ENCODE assay signal across 18 cellular contexts in the genomic region with DNA sequence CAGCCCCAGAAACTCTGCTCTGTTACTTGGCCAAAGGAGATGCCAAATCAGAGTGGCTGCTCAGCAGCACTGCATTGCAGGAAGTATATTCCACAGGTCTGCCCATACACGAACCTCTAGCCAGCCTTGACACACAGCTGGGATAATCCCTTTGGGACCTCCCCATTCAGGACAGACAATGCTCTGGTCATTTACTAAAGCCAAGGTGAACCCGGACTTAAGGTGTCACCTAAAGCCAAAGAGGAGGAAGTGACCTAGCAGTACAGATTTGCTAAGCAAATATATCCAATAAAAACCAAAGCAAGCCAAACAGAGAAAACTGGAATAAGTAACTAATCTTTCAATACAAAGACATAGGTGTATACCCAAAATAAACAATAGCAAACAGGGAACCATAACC. TPM values are rescaled to one million over a fixed set of nuclear protein-coding genes. Genes with fewer than 3 reads are reported as not detected.
DNase-seq lines count a peak whose midpoint lies in the region; ATAC-seq and TF ChIP-seq lines count a peak whose summit lies in the region.
"Had no signal": no experiment of that assay in that cellular context is flagged by ENCODE, and none has a peak within 500 bp of the region (broad histone marks: within the 10 kb centered on the region; RNA-seq: fewer than 3 reads in every experiment).

No MANE protein-coding gene starts in this region.

- H3K4me1 Mint-ChIP-seq in stimulated activated naive CD8-positive, alpha-beta T cell treated with anti-CD3 and anti-CD28 coated beads, Interleukin-15, Interleukin-2, amounts not matched to agents 100 ng/mL and 50 ng/mL, for 24 hours (ENCODE audit: low read depth), result peaks cover 18% of the 10 kb centered on the region
- H3K4me1 Mint-ChIP-seq in stimulated activated naive CD8-positive, alpha-beta T cell treated with anti-CD3 and anti-CD28 coated beads, Interleukin-15, amount 100 ng/mL, for 72 hours, result peaks cover 29% of the 10 kb centered on the region
- H3K4me1 Mint-ChIP-seq in activated CD8-positive, alpha-beta T cell treated with anti-CD3 and anti-CD28 coated beads, Interleukin-2, amount 10 ng/mL, durations not matched to agents 7 days and 5 days (ENCODE audit: low read depth), result no peaks in the 10 kb centered on the region
- peaks cover 15% of the 10 kb centered on the region for H3K4me1 Mint-ChIP-seq in MCF 10A (ENCODE audit: insufficient read depth, unreplicated experiment)

- H3K27me3 Mint-ChIP-seq in stimulated activated naive CD8-positive, alpha-beta T cell treated with anti-CD3 and anti-CD28 coated beads, Interleukin-15, Interleukin-2, amounts not matched to agents 100 ng/mL and 50 ng/mL, for 24 hours, result no peaks in the 10 kb centered on the region
- no peaks in the 10 kb centered on the region for H3K27me3 Mint-ChIP-seq in stimulated activated naive CD8-positive, alpha-beta T cell treated with anti-CD3 and anti-CD28 coated beads, Interleukin-15, amount 100 ng/mL, for 72 hours
- H3K27me3 Mint-ChIP-seq in activated CD8-positive, alpha-beta T cell treated with anti-CD3 and anti-CD28 coated beads, Interleukin-2, amount 10 ng/mL, durations not matched to agents 7 days and 5 days (ENCODE audit: low read depth), result no peaks in the 10 kb centered on the region
- no peaks in the 10 kb centered on the region for H3K27me3 Mint-ChIP-seq in MCF 10A (ENCODE audit: insufficient read depth, unreplicated experiment)

- intact Hi-C loops in left colon (cut with DNase I, micrococcal nuclease) (no loop called here), thyroid gland (cut with DNase I) (no loop called here), MCF 10A (cut with micrococcal nuclease) (no loop called here)

- no peak overlapping the region for H3K4me3 ChIP-seq in thyroid gland (replicated peaks in 1 of 3)
- H3K4me3 ChIP-seq: BLaER1 had no signal

- no peak overlapping the region for H3K27ac ChIP-seq in thyroid gland
- H3K27ac ChIP-seq: BLaER1, HL-60, KMS-11 had no signal

- no peak overlapping the region for H3K4me3 Mint-ChIP-seq in stimulated activated naive CD8-positive, alpha-beta T cell treated with anti-CD3 and anti-CD28 coated beads, Interleukin-15, Interleukin-2, amounts not matched to agents 100 ng/mL and 50 ng/mL, for 24 hours
- no peak overlapping the region for H3K4me3 Mint-ChIP-seq in stimulated activated naive CD8-positive, alpha-beta T cell treated with anti-CD3 and anti-CD28 coated beads, Interleukin-15, amount 100 ng/mL, for 72 hours
- no peak overlapping the region for H3K4me3 Mint-ChIP-seq in activated CD8-positive, alpha-beta T cell treated with anti-CD3 and anti-CD28 coated beads, Interleukin-2, amount 10 ng/mL, durations not matched to agents 7 days and 5 days
- no peak overlapping the region for H3K4me3 Mint-ChIP-seq in MCF 10A (ENCODE audit: unreplicated experiment)

- H3K27me3 ChIP-seq in thyroid gland, result no peaks in the 10 kb centered on the region
- H3K27me3 ChIP-seq: BLaER1 had no signal

- no peaks in the 10 kb centered on the region for H3K9me3 ChIP-seq in thyroid gland

- H3K36me3 Mint-ChIP-seq in stimulated activated naive CD8-positive, alpha-beta T cell treated with anti-CD3 and anti-CD28 coated beads, Interleukin-15, Interleukin-2, amounts not matched to agents 100 ng/mL and 50 ng/mL, for 24 hours (ENCODE audit: low read depth), result peaks cover 84% of the 10 kb centered on the region
- peaks cover 77% of the 10 kb centered on the region for H3K36me3 Mint-ChIP-seq in activated CD8-positive, alpha-beta T cell treated with anti-CD3 and anti-CD28 coated beads, Interleukin-2, amount 10 ng/mL, durations not matched to agents 7 days and 5 days (ENCODE audit: low read depth)
- peaks cover 100% of the 10 kb centered on the region for H3K36me3 Mint-ChIP-seq in MCF 10A (ENCODE audit: insufficient read depth, unreplicated experiment)

- TF ChIP-seq CTCF in thyroid gland (IDR thresholded peaks at IDR 0.05) (no peak), MCF 10A (IDR thresholded peaks at IDR 0.05; ENCODE audit: unreplicated experiment) (no peak)

- no peak for ATAC-seq in stimulated activated naive CD8-positive, alpha-beta T cell treated with anti-CD3 and anti-CD28 coated beads, Interleukin-15, amount 100 ng/mL, for 72 hours
- ATAC-seq in activated CD8-positive, alpha-beta T cell treated with anti-CD3 and anti-CD28 coated beads, Interleukin-2, amount 10 ng/mL, durations not matched to agents 7 days and 5 days, result no peak
- peak; percentile 32 for ATAC-seq in left colon
- ATAC-seq: Panc1, Right ventricle myocardium inferior had no signal

- WGBS in thyroid gland, 2 donors, result 83 to 86% methylated on average over 2 of the region's 2 CpGs

- H3K4me1 ChIP-seq in thyroid gland, result no peaks in the 10 kb centered on the region
- H3K4me1 ChIP-seq: BLaER1 had no signal

- H3K36me3 ChIP-seq in thyroid gland, result peaks cover 71 to 74% of the 10 kb centered on the region in 2 donors

- CTCF ChIA-PET in activated CD8-positive, alpha-beta T cell treated with anti-CD3 and anti-CD28 coated beads, Interleukin-2, amount 10 ng/mL, durations not matched to agents 7 days and 5 days (lab: Charles Lee), result interaction anchor here (2.1 kb wide), 1 partner anchor 24 kb away, joined by 13 read pairs; no protein-coding TSS in a partner anchor
- CTCF ChIA-PET in MCF 10A (lab: Yijun Ruan, JAX), result interaction anchor here (0.5 to 3.2 kb wide), 8 partner anchors 13 to 1191 kb away, joined by 3 to 26 read pairs (median 3); no protein-coding TSS in a partner anchor

- no peak for DNase-seq in stimulated activated naive CD8-positive, alpha-beta T cell treated with anti-CD3 and anti-CD28 coated beads, Interleukin-15, amount 100 ng/mL, for 72 hours
- DNase-seq in activated CD8-positive, alpha-beta T cell treated with anti-CD3 and anti-CD28 coated beads, Interleukin-2, amount 10 ng/mL, durations not matched to agents 7 days and 5 days, result no peak
- no peak for DNase-seq in left colon
- no peak for DNase-seq in thyroid gland
- DNase-seq in MCF 10A (ENCODE audit: unreplicated experiment), result no peak
- DNase-seq in 8988T, result no peak
- DNase-seq: NCI-H1105 treated with DMSO at 0.1 percent for 48 hours, NCI-H187 treated with DMSO at 0.1 percent for 48 hours, NCI-H2171 treated with DMSO at 0.1 percent for 48 hours, NCI-H510A, NCI-H82 had no signal

- H3K9me3 Mint-ChIP-seq in stimulated activated naive CD8-positive, alpha-beta T cell treated with anti-CD3 and anti-CD28 coated beads, Interleukin-15, Interleukin-2, amounts not matched to agents 100 ng/mL and 50 ng/mL, for 24 hours, result peaks cover 10% of the 10 kb centered on the region
- peaks cover 7 to 13% of the 10 kb centered on the region in 2 donors for H3K9me3 Mint-ChIP-seq in stimulated activated naive CD8-positive, alpha-beta T cell treated with anti-CD3 and anti-CD28 coated beads, Interleukin-15, amount 100 ng/mL, for 72 hours
- no peaks in the 10 kb centered on the region for H3K9me3 Mint-ChIP-seq in activated CD8-positive, alpha-beta T cell treated with anti-CD3 and anti-CD28 coated beads, Interleukin-2, amount 10 ng/mL, durations not matched to agents 7 days and 5 days (ENCODE audit: insufficient read depth)
- no peaks in the 10 kb centered on the region for H3K9me3 Mint-ChIP-seq in MCF 10A (ENCODE audit: unreplicated experiment)

- TF ChIP-seq POLR2A in thyroid gland (IDR thresholded peaks at IDR 0.05), result no peak

- BruUV-seq in MCF 10A (replicated peaks; lab: Mats Ljungman, UMichigan), result no TSS peak

- peak overlapping the region; percentile 39 for H3K27ac Mint-ChIP-seq in stimulated activated naive CD8-positive, alpha-beta T cell treated with anti-CD3 and anti-CD28 coated beads, Interleukin-15, Interleukin-2, amounts not matched to agents 100 ng/mL and 50 ng/mL, for 24 hours
- no peak overlapping the region for H3K27ac Mint-ChIP-seq in stimulated activated naive CD8-positive, alpha-beta T cell treated with anti-CD3 and anti-CD28 coated beads, Interleukin-15, amount 100 ng/mL, for 72 hours
- peak overlapping the region; percentile 21 for H3K27ac Mint-ChIP-seq in activated CD8-positive, alpha-beta T cell treated with anti-CD3 and anti-CD28 coated beads, Interleukin-2, amount 10 ng/mL, durations not matched to agents 7 days and 5 days
- H3K27ac Mint-ChIP-seq in MCF 10A (ENCODE audit: low read depth, unreplicated experiment), result no peak overlapping the region

- POLR2A ChIA-PET in activated CD8-positive, alpha-beta T cell treated with anti-CD3 and anti-CD28 coated beads, Interleukin-2, amount 10 ng/mL, durations not matched to agents 7 days and 5 days (lab: Charles Lee), result interaction anchor here (0.6 kb wide), 1 partner anchor 368 kb away, joined by 4 read pairs; no protein-coding TSS in a partner anchor
- POLR2A ChIA-PET in MCF 10A (lab: Yijun Ruan, JAX), result no interaction called here

RNA-seq across cellular contexts. Expression of a gene that starts 27.7 kb away (rescaled TPM):
- 100 to 1,000 TPM; 121 to 128 TPM for total RNA-seq in activated CD8-positive, alpha-beta T cell treated with anti-CD3 and anti-CD28 coated beads, Interleukin-2, amount 10 ng/mL, durations not matched to agents 7 days and 5 days
- 100 to 1,000 TPM; 153 to 165 TPM for total RNA-seq in left colon
- total RNA-seq in thyroid gland, result 100 to 1,000 TPM; 172 to 334 (median 182) TPM
- total RNA-seq in MCF 10A (2022), result 273 and 353 TPM in 2 replicates

RNA-seq across cellular contexts. Expression of a gene that starts 27.8 kb away (rescaled TPM):
- total RNA-seq in activated CD8-positive, alpha-beta T cell treated with anti-CD3 and anti-CD28 coated beads, Interleukin-2, amount 10 ng/mL, durations not matched to agents 7 days and 5 days, result 10 to 100 TPM; 52.7 to 59.7 TPM
- total RNA-seq in left colon (100 to 1,000 TPM in 1 of 2 donors, 10 to 100 TPM in 1; 89.5 to 109 TPM), thyroid gland (10 to 100 TPM; 50.8 to 80.1 (median 68.5) TPM), MCF 10A (2022) (125 and 129 TPM in 2 replicates)

RNA-seq across cellular contexts. Expression of a gene that starts 30.4 kb away (rescaled TPM):
- 10 to 100 TPM; 42.3 to 42.7 TPM for total RNA-seq in activated CD8-positive, alpha-beta T cell treated with anti-CD3 and anti-CD28 coated beads, Interleukin-2, amount 10 ng/mL, durations not matched to agents 7 days and 5 days
- total RNA-seq in left colon (10 to 100 TPM; 57.3 to 70.1 TPM), thyroid gland (100 to 1,000 TPM in 2 of 4 donors, 10 to 100 TPM in 2; 65.2 to 120 (median 85.3) TPM), MCF 10A (2022) (61.2 and 73.2 TPM in 2 replicates)

RNA-seq across cellular contexts. Expression of a gene that starts 51.5 kb away (rescaled TPM):
- total RNA-seq in activated CD8-positive, alpha-beta T cell treated with anti-CD3 and anti-CD28 coated beads, Interleukin-2, amount 10 ng/mL, durations not matched to agents 7 days and 5 days, result under 1 TPM; 0.24 to 0.47 TPM
- total RNA-seq in left colon (under 1 TPM in 1 of 2 donors, not detected in 1; 0.20 TPM), thyroid gland (not detected), MCF 10A (2022) (0.12 and 0.20 TPM in 2 replicates)
- total RNA-seq: Daoy, Right ventricle myocardium inferior had no signal

RNA-seq across cellular contexts. Expression of a gene that starts 53.0 kb away (rescaled TPM):
- total RNA-seq in activated CD8-positive, alpha-beta T cell treated with anti-CD3 and anti-CD28 coated beads, Interleukin-2, amount 10 ng/mL, durations not matched to agents 7 days and 5 days, result 10 to 100 TPM; 81.9 to 85.9 TPM
- total RNA-seq in left colon (10 to 100 TPM; 83.3 to 92.8 TPM), thyroid gland (100 to 1,000 TPM; 221 to 239 (median 228) TPM), MCF 10A (2022) (181 and 208 TPM in 2 replicates)

Comparison
In these comparisons a context has a peak if more than half of its experiments do, and no peak if none do; other contexts are left out.
1. H3K27ac Mint-ChIP-seq: peak in stimulated activated naive CD8-positive, alpha-beta T cell treated with anti-CD3 and anti-CD28 coated beads, Interleukin-15, Interleukin-2, amounts not matched to agents 100 ng/mL and 50 ng/mL, for 24 hours (single experiment) and activated CD8-positive, alpha-beta T cell treated with anti-CD3 and anti-CD28 coated beads, Interleukin-2, amount 10 ng/mL, durations not matched to agents 7 days and 5 days (single experiment); none in stimulated activated naive CD8-positive, alpha-beta T cell treated with anti-CD3 and anti-CD28 coated beads, Interleukin-15, amount 100 ng/mL, for 72 hours (0 of 2) and MCF 10A (single experiment).